12 cellular contexts compared by ENCODE assay signal in the genomic region with DNA sequence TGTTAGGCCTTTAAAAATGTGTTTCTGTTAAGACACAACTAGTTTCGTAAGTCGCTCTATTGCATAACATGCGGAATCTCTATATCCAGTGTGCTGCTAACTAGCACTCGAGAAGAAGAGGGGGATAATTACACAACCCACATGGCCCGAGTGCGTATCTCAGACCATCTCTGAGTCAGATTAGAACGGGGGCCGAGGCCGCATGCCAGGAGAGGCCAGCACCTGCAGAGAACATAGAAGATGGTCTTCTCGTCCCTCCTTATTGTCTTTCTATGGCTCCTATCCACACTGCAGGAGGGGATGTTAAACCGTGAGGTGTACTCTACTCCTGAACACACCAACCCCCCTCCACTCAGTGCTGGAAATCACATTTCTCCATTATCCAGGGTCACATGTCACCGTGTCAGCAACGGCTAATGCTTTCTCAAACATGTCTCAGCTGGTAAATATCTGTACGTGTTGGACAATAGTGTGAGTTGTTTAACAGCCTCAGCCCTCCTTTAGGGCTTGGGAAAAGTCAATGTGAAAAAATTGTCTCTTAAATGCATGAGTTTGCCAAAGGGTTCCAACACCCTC. TPM values are rescaled to one million over a fixed set of nuclear protein-coding genes. Genes with fewer than 3 reads are reported as not detected.
A peak's percentile ranks its signal among the peaks of the same experiment; 100 is the strongest.
DNase-seq lines count a peak whose midpoint lies in the region; ATAC-seq, FAIRE-seq and TF ChIP-seq lines count a peak whose summit lies in the region.
"Had no signal": no experiment of that assay in that cellular context is flagged by ENCODE, and none has a peak within 500 bp of the region (broad histone marks: within the 10 kb centered on the region; RNA-seq: fewer than 3 reads in every experiment).

No MANE protein-coding gene starts in this region.

- TF ChIP-seq CTCF in bronchial epithelial cell (IDR thresholded peaks at IDR 0.05; ENCODE audit: insufficient read depth, low read length, severe bottlenecking) (no peak), natural killer cell (IDR thresholded peaks at IDR 0.05) (no peak), psoas muscle (IDR thresholded peaks at IDR 0.05) (no peak), ascending aorta (IDR thresholded peaks at IDR 0.05) (no peak)

- intact Hi-C loops in natural killer cell (cut with micrococcal nuclease) (no loop called here), psoas muscle (cut with DNase I) (no loop called here), ascending aorta (cut with DNase I) (no loop called here)

- no peaks in the 10 kb centered on the region for H3K27me3 ChIP-seq in CD8-positive, alpha-beta memory T cell (ENCODE audit: insufficient read depth, low read length, poor library complexity, severe bottlenecking)
- H3K27me3 ChIP-seq in bronchial epithelial cell (ENCODE audit: control insufficient read depth, insufficient read depth, low read length), result no peaks in the 10 kb centered on the region
- H3K27me3 ChIP-seq in psoas muscle (ENCODE audit: insufficient read depth in 3 of 3, low read length in 2 of 3), result peaks cover 0 to 6% (median 3%) of the 10 kb centered on the region in 3 donors
- no peaks in the 10 kb centered on the region for H3K27me3 ChIP-seq in ascending aorta

- H3K36me3 Mint-ChIP-seq in CD8-positive, alpha-beta memory T cell, result peaks cover 0 to 55% (median 12%) of the 10 kb centered on the region in 3 donors
- H3K36me3 Mint-ChIP-seq in natural killer cell, result no peaks in the 10 kb centered on the region

- H3K27me3 Mint-ChIP-seq in CD8-positive, alpha-beta memory T cell, result no peaks in the 10 kb centered on the region
- no peaks in the 10 kb centered on the region for H3K27me3 Mint-ChIP-seq in natural killer cell (ENCODE audit: low read depth in 2 of 2)
- H3K27me3 Mint-ChIP-seq: memory B cell had no signal

- H3K9me3 ChIP-seq in CD8-positive, alpha-beta memory T cell (ENCODE audit: low read length), result no peaks in the 10 kb centered on the region
- H3K9me3 ChIP-seq in psoas muscle (no peaks in the 10 kb centered on the region), ascending aorta (no peaks in the 10 kb centered on the region)

- 81 to 86% (median 83%) methylated on average over 14 of the region's 14 CpGs for whole genome bisulfite sequencing in psoas muscle, 3 donors

- H3K36me3 ChIP-seq in CD8-positive, alpha-beta memory T cell (ENCODE audit: insufficient read depth, low read length), result peaks cover 12% of the 10 kb centered on the region
- peaks cover 3% of the 10 kb centered on the region for H3K36me3 ChIP-seq in bronchial epithelial cell (ENCODE audit: control insufficient read depth, insufficient read depth, low read length)
- no peaks in the 10 kb centered on the region for H3K36me3 ChIP-seq in psoas muscle (ENCODE audit: insufficient read depth in 1 of 2, low read depth in 1 of 2)
- no peaks in the 10 kb centered on the region for H3K36me3 ChIP-seq in ascending aorta

- no peak overlapping the region for H3K27ac ChIP-seq in CD8-positive, alpha-beta memory T cell (ENCODE audit: low read depth, low read length)
- H3K27ac ChIP-seq in psoas muscle (no peak overlapping the region), ascending aorta (no peak overlapping the region)

- H3K27ac Mint-ChIP-seq in CD8-positive, alpha-beta memory T cell, result peak overlapping the region; percentile 42 to 95 (median 64)
- H3K27ac Mint-ChIP-seq in natural killer cell, result peak overlapping the region; percentile 96 to 98
- H3K27ac Mint-ChIP-seq: activated T-helper 2 cell treated with anti-CD3 and anti-CD28 coated beads, Interferon-gamma antibody, Interleukin-2, Interleukin-4, amounts not matched to agents 10 μg/mL and 5 μg/mL and 100 μg/mL, durations not matched to agents 14 hours and 24 hours and 36 hours; memory B cell; T-helper 1 cell treated with Interleukin-12 subunit alpha and Interleukin-12 subunit beta and Interleukin-4 antibody, amounts not matched to agents 30 μg/mL and 1 μg/mL, for 36 hours had no signal

- POLR2A ChIA-PET in CD8-positive, alpha-beta memory T cell (lab: Charles Lee), result interaction anchor here (0.8 kb wide), 1 partner anchor 64 kb away, joined by 3 read pairs; no protein-coding TSS in a partner anchor

- H3K4me3 ChIP-seq in CD8-positive, alpha-beta memory T cell (ENCODE audit: low read length), result no peak overlapping the region
- no peak overlapping the region for H3K4me3 ChIP-seq in bronchial epithelial cell (ENCODE audit: low read depth, low read length)
- H3K4me3 ChIP-seq in psoas muscle, result no peak overlapping the region
- no peak overlapping the region for H3K4me3 ChIP-seq in ascending aorta

- H3K4me3 Mint-ChIP-seq in CD8-positive, alpha-beta memory T cell, result no peak overlapping the region
- H3K4me3 Mint-ChIP-seq in natural killer cell, result no peak overlapping the region
- H3K4me3 Mint-ChIP-seq: memory B cell; T-helper 1 cell treated with Interleukin-12 subunit alpha and Interleukin-12 subunit beta and Interleukin-4 antibody, amounts not matched to agents 30 μg/mL and 1 μg/mL, for 36 hours had no signal

- peak; percentile 43 for FAIRE-seq in bronchial epithelial cell (lab: Jason Lieb, UNC)
- FAIRE-seq: endometrium had no signal

- peaks cover 70% of the 10 kb centered on the region for H3K4me1 ChIP-seq in CD8-positive, alpha-beta memory T cell (ENCODE audit: insufficient read depth, low read length)
- H3K4me1 ChIP-seq in psoas muscle (no peaks in the 10 kb centered on the region), ascending aorta (no peaks in the 10 kb centered on the region)

- CTCF ChIA-PET in CD8-positive, alpha-beta memory T cell (lab: Charles Lee), result interaction anchor here (0.9 to 2.6 kb wide), 5 partner anchors 11 to 57 kb away, joined by 3 to 8 read pairs (median 5); no protein-coding TSS in a partner anchor

- H3K9me3 Mint-ChIP-seq in CD8-positive, alpha-beta memory T cell, result no peaks in the 10 kb centered on the region
- no peaks in the 10 kb centered on the region for H3K9me3 Mint-ChIP-seq in natural killer cell
- H3K9me3 Mint-ChIP-seq: activated T-helper 2 cell treated with anti-CD3 and anti-CD28 coated beads, Interferon-gamma antibody, Interleukin-2, Interleukin-4, amounts not matched to agents 10 μg/mL and 5 μg/mL and 100 μg/mL, durations not matched to agents 14 hours and 24 hours and 36 hours; memory B cell; T-helper 1 cell treated with Interleukin-12 subunit alpha and Interleukin-12 subunit beta and Interleukin-4 antibody, amounts not matched to agents 30 μg/mL and 1 μg/mL, for 36 hours had no signal

- ATAC-seq in natural killer cell, result peak in 1 of 3 donors; percentile 71
- ATAC-seq in psoas muscle, result no peak
- ATAC-seq in HG03039 (IDR thresholded peaks at IDR 0.05; ENCODE audit: unreplicated experiment), result no peak

- H3K4me1 Mint-ChIP-seq in CD8-positive, alpha-beta memory T cell, result peaks cover 61 to 96% (median 87%) of the 10 kb centered on the region in 3 donors
- peaks cover 57 to 60% of the 10 kb centered on the region in 2 donors for H3K4me1 Mint-ChIP-seq in natural killer cell

- no peak for DNase-seq in CD8-positive, alpha-beta memory T cell
- DNase-seq in NCI-H510A (lab: John Stamatoyannopoulos, UW), result peak; percentile 30
- peak; percentile 97 for DNase-seq in bronchial epithelial cell (ENCODE audit: low read depth)
- no peak for DNase-seq in natural killer cell
- DNase-seq in psoas muscle, result no peak
- no peak for DNase-seq in ascending aorta (ENCODE audit: low spot score in 2 of 2)
- no peak for DNase-seq in amygdala (lab: John Stamatoyannopoulos, UW)

RNA-seq across cellular contexts. Expression of gene CCDC88C, which starts 56.3 kb away (rescaled TPM):
- 10 to 100 TPM; 71.7 to 74.1 TPM for total RNA-seq in CD8-positive, alpha-beta memory T cell
- 42.3 TPM for polyA plus RNA-seq in CD8-positive, alpha-beta memory T cell
- 20.4 and 21.3 TPM in 2 replicates for total RNA-seq in bronchial epithelial cell
- 100 to 1,000 TPM; 432 to 516 (median 438) TPM for total RNA-seq in natural killer cell
- total RNA-seq in psoas muscle, result 1 to 10 TPM; 2.4 to 3.9 (median 2.9) TPM
- polyA plus RNA-seq in psoas muscle, result 1 to 10 TPM in 2 of 3 donors, under 1 TPM in 1; 0.49 to 1.3 (median 1.2) TPM
- total RNA-seq in ascending aorta, result 9.2 TPM

Comparison
In these comparisons a context has a peak if more than half of its experiments do, and no peak if none do; other contexts are left out.
1. DNase-seq: peak in NCI-H510A (single experiment) and bronchial epithelial cell (single experiment); none in CD8-positive, alpha-beta memory T cell (0 of 5), natural killer cell (single experiment), psoas muscle (0 of 2), ascending aorta (0 of 2) and amygdala (0 of 56).
2. RNA of gene CCDC88C, which starts 56.3 kb away (total RNA-seq): 432 to 516 TPM in natural killer cell; 71.7 to 74.1 TPM in CD8-positive, alpha-beta memory T cell, 20.4 to 21.3 TPM in bronchial epithelial cell, 9.2 TPM in ascending aorta (single experiment) and 2.4 to 3.9 TPM in psoas muscle; every median in the first group is over 4 times any median in the second.